ENCODE assay signal across 15 cellular contexts in genomic region chr10:50346947-50347346, GRCh38.
A peak's percentile ranks its signal among the peaks of the same experiment; 100 is the strongest.
DNase-seq lines count a peak whose midpoint lies in the region; ATAC-seq and TF ChIP-seq lines count a peak whose summit lies in the region.
"Had no signal": no experiment of that assay in that cellular context is flagged by ENCODE, and none has a peak within 500 bp of the region (broad histone marks: within the 10 kb centered on the region; RNA-seq: fewer than 3 reads in every experiment).

No MANE protein-coding gene starts in this region.

- H3K9me3 ChIP-seq in right atrium auricular region = peaks cover 0 to 6% of the 10 kb centered on the region in 2 donors
- H3K9me3 ChIP-seq: esophagus squamous epithelium had no signal

- peaks cover 0 to 10% of the 10 kb centered on the region in 2 donors for H3K4me1 ChIP-seq in right atrium auricular region

- H3K27me3 ChIP-seq in right atrium auricular region = no peaks in the 10 kb centered on the region
- H3K27me3 ChIP-seq: esophagus squamous epithelium had no signal

- TF ChIP-seq CTCF in natural killer cell (IDR thresholded peaks at IDR 0.05) (no peak), right atrium auricular region (IDR thresholded peaks at IDR 0.05) (no peak)

- H3K9me3 Mint-ChIP-seq in natural killer cell = peaks cover 0 to 6% of the 10 kb centered on the region in 2 donors

- peak overlapping the region in 1 of 2 donors; percentile 79 for H3K27ac Mint-ChIP-seq in natural killer cell
- H3K27ac Mint-ChIP-seq: activated naive CD8-positive, alpha-beta T cell had no signal

- H3K4me3 ChIP-seq in right atrium auricular region = no peak overlapping the region
- H3K4me3 ChIP-seq: esophagus squamous epithelium had no signal

- H3K36me3 Mint-ChIP-seq in natural killer cell = peaks cover 11% of the 10 kb centered on the region

- ATAC-seq in GM18867 (IDR thresholded peaks at IDR 0.05; ENCODE audit: unreplicated experiment) (peak; percentile 27), GM21576 (IDR thresholded peaks at IDR 0.05; ENCODE audit: unreplicated experiment) (peak; percentile 13), HG03342 (IDR thresholded peaks at IDR 0.05; ENCODE audit: unreplicated experiment) (peak; percentile 19), natural killer cell (no peak), Right ventricle myocardium inferior (no peak)
- ATAC-seq: naive thymus-derived CD8-positive, alpha-beta T cell had no signal

- H3K4me1 Mint-ChIP-seq in natural killer cell = peaks cover 43 to 48% of the 10 kb centered on the region in 2 donors

- intact Hi-C loops in natural killer cell (cut with micrococcal nuclease) = no loop called here
- intact Hi-C loops in Right ventricle myocardium inferior (cut with DNase I) = no loop called here

- DNase-seq in natural killer cell (no peak), right atrium auricular region (ENCODE audit: low spot score) (no peak), Right ventricle myocardium inferior (ENCODE audit: missing footprints) (no peak), Kasumi-1 (lab: John Stamatoyannopoulos, UW) (no peak)
- DNase-seq: dermis blood vessel endothelial cell; esophagus squamous epithelium; glutamatergic neuron; naive thymus-derived CD8-positive, alpha-beta T cell; NCI-H1436 treated with DMSO at 0.1 percent for 48 hours; NCI-H446; T-helper 2 cell had no signal

- H3K27ac ChIP-seq in right atrium auricular region = no peak overlapping the region
- H3K27ac ChIP-seq: esophagus squamous epithelium had no signal

- peak overlapping the region; percentile 1 for H3K4me3 Mint-ChIP-seq in natural killer cell
- H3K4me3 Mint-ChIP-seq: activated naive CD8-positive, alpha-beta T cell had no signal

- H3K36me3 ChIP-seq in right atrium auricular region = peaks cover 15% of the 10 kb centered on the region

- no peaks in the 10 kb centered on the region for H3K27me3 Mint-ChIP-seq in natural killer cell (ENCODE audit: low read depth in 2 of 2)
- H3K27me3 Mint-ChIP-seq: activated naive CD8-positive, alpha-beta T cell; naive thymus-derived CD8-positive, alpha-beta T cell had no signal

Comparison
In these comparisons a context has a peak if more than half of its experiments do, and no peak if none do; other contexts are left out.
1. ATAC-seq: peak in GM18867 (single experiment), GM21576 (single experiment) and HG03342 (single experiment); none in natural killer cell (0 of 3) and Right ventricle myocardium inferior (single experiment).